19 cellular contexts compared by ENCODE assay signal in genomic region chr7:26170663-26171062, GRCh38.
"Had no signal": no experiment of that assay in that cellular context is flagged by ENCODE, and none has a peak within 500 bp of the region (broad histone marks: within the 10 kb centered on the region; RNA-seq: fewer than 3 reads in every experiment).

No MANE protein-coding gene starts in this region.

- H3K4me3 ChIP-seq: gastroesophageal sphincter, heart left ventricle, hepatocyte, prostate gland, right atrium auricular region, sigmoid colon, stomach, thyroid gland had no signal

- H3K27ac ChIP-seq: foreskin keratinocyte, gastroesophageal sphincter, heart left ventricle, hepatocyte, prostate gland, right atrium auricular region, sigmoid colon, stomach, thyroid gland had no signal

- DNase-seq: cortex of kidney; effector memory CD8-positive, alpha-beta T cell; foreskin keratinocyte; heart left ventricle; mammary epithelial cell; naive thymus-derived CD8-positive, alpha-beta T cell; nephron progenitor cell; nucleus accumbens; sigmoid colon; stimulated activated CD4-positive, alpha-beta T cell treated with anti-CD3 and anti-CD28 coated beads, Interleukin-2, amount 100 ng/mL, for 24 hours; stimulated activated CD4-positive, alpha-beta T cell treated with anti-CD3 and anti-CD28 coated beads, Interleukin-4, amount 100 ng/mL, for 24 hours; stimulated activated naive CD4-positive, alpha-beta T cell treated with Interleukin-2 at 50 U/mL for 16 hours; stomach; thyroid gland had no signal

- ATAC-seq: effector memory CD8-positive, alpha-beta T cell; foreskin keratinocyte; gastroesophageal sphincter; heart left ventricle; naive thymus-derived CD8-positive, alpha-beta T cell; stimulated activated effector memory CD8-positive, alpha-beta T cell treated with anti-CD3 and anti-CD28 coated beads, Interleukin-12 subunit alpha, Interleukin-12 subunit beta, amount 100 ng/mL, for 72 hours had no signal

- H3K36me3 ChIP-seq: prostate gland, sigmoid colon, thyroid gland had no signal

- H3K4me1 ChIP-seq: gastroesophageal sphincter, prostate gland, right atrium auricular region, sigmoid colon, thyroid gland had no signal

- H3K27me3 ChIP-seq: foreskin keratinocyte, gastroesophageal sphincter, heart left ventricle, hepatocyte, right atrium auricular region, stomach, thyroid gland had no signal

- H3K9me3 ChIP-seq: gastroesophageal sphincter, heart left ventricle, prostate gland, right atrium auricular region, sigmoid colon, stomach, thyroid gland had no signal
